In the genomic region with DNA sequence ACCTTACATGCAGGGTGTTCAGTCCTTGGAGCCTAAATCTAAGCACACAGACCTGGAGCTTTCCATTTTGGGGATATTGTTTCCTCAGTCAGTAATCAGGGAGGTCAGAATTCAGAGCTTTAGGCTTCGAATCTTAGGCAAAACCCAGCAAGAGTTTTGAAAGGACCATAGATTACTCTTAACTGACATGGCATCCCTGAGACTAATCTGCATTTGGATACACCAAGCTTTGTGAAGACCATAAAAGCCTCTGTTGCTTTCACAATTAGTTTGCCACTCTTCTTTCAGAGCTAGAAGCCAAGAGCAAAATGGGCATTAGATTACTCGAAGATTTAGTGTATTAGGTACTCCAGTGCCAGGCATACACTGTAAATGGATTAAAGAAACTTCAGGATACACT, we compare ENCODE assay signal across 16 cellular contexts.
"Had no signal": no experiment of that assay in that cellular context is flagged by ENCODE, and none has a peak within 500 bp of the region (broad histone marks: within the 10 kb centered on the region; RNA-seq: fewer than 3 reads in every experiment).

No MANE protein-coding gene starts in this region.

- H3K27ac ChIP-seq: SJSA1 had no signal

- H3K4me3 ChIP-seq: SJSA1 had no signal

- H3K9me3 ChIP-seq: SJSA1 had no signal

- H3K27me3 ChIP-seq: SJSA1 had no signal

- DNase-seq: KBM-7, MV-4-11, NCI-H1048, NCI-H1105, NCI-H1417, NCI-H187, NCI-H2029, NCI-H2081 treated with DMSO at 0.1 percent for 48 hours, NCI-H524 treated with DMSO at 0.1 percent for 48 hours, NCI-H69, NCI-H774, Right ventricle myocardium superior, RPMI8226, SIG-M5 had no signal

- H3K36me3 ChIP-seq: SJSA1 had no signal

- FAIRE-seq: RCC 7860 had no signal
